ENCODE assay signal across 9 cellular contexts in genomic region chr5:107542831-107543231, GRCh38.
DNase-seq lines count a peak whose midpoint lies in the region; ATAC-seq and TF ChIP-seq lines count a peak whose summit lies in the region.
"Had no signal": no experiment of that assay in that cellular context is flagged by ENCODE, and none has a peak within 500 bp of the region (broad histone marks: within the 10 kb centered on the region; RNA-seq: fewer than 3 reads in every experiment).

No MANE protein-coding gene starts in this region.

- H3K4me1 Mint-ChIP-seq in osteocyte (ENCODE audit: unreplicated experiment) (peaks cover 48% of the 10 kb centered on the region), T-helper 17 cell (peaks cover 6% of the 10 kb centered on the region)

- H3K4me3 Mint-ChIP-seq in osteocyte (ENCODE audit: unreplicated experiment) (peak overlapping the region; percentile 48), T-helper 17 cell (no peak overlapping the region)
- H3K4me3 Mint-ChIP-seq: central memory CD8-positive, alpha-beta T cell had no signal

- peak; percentile 64 for DNase-seq in BE2C
- DNase-seq in PC-9: peak; percentile 67 to 89
- DNase-seq in fibroblast of peridontal ligament (ENCODE audit: extremely low read depth): peak; percentile 59
- DNase-seq in osteocyte (ENCODE audit: extremely low spot score, unreplicated experiment): no peak
- DNase-seq in T-helper 17 cell: no peak
- no peak for DNase-seq in stimulated activated CD4-positive, alpha-beta T cell treated with anti-CD3 and anti-CD28 coated beads, Interleukin-12 subunit alpha, Interleukin-12 subunit beta, amount 100 ng/mL, for 4 hours

- H3K9me3 ChIP-seq in BE2C (no peaks in the 10 kb centered on the region), PC-9 (ENCODE audit: insufficient read depth, low read depth) (no peaks in the 10 kb centered on the region), T-helper 17 cell (ENCODE audit: control insufficient read depth, low read length, poor library complexity, severe bottlenecking) (no peaks in the 10 kb centered on the region)

- BruUV-seq in PC-9 (replicated peaks; lab: Mats Ljungman, UMichigan): no TSS peak

- H3K36me3 Mint-ChIP-seq in osteocyte (ENCODE audit: unreplicated experiment) (no peaks in the 10 kb centered on the region), T-helper 17 cell (ENCODE audit: low read depth) (no peaks in the 10 kb centered on the region)

- intact Hi-C loops in PC-9 (cut with micrococcal nuclease; ENCODE audit: unreplicated experiment): loop anchor here (1.0 to 2.0 kb wide), 6 partner anchors 14 to 154 kb away; no protein-coding TSS in a partner anchor

- H3K4me3 ChIP-seq in BE2C (ENCODE audit: low read depth, low read length) (peak overlapping the region; percentile 39), PC-9 (peak overlapping the region; percentile 44; the same call in 1 of the 2 replicates)

- H3K36me3 ChIP-seq in BE2C (no peaks in the 10 kb centered on the region), PC-9 (ENCODE audit: low read depth) (0 out of 2 replicates have a peak, but pooled peaks cover 17% of the 10 kb centered on the region)

- peak overlapping the region; percentile 86 for H3K27ac Mint-ChIP-seq in osteocyte (ENCODE audit: unreplicated experiment)
- H3K27ac Mint-ChIP-seq in T-helper 17 cell: no peak overlapping the region

- peak overlapping the region; percentile 93 for H3K27ac ChIP-seq in PC-9

- CTCF ChIA-PET in PC-9 (lab: Charles Lee): no interaction called here

- POLR2A ChIA-PET in PC-9 (lab: Charles Lee; ENCODE audit: unreplicated experiment): interaction anchor here (0.5 to 1.0 kb wide), 7 partner anchors 29 to 131 kb away, joined by 3 to 7 read pairs (median 6); no protein-coding TSS in a partner anchor

- TF ChIP-seq CTCF in BE2C (IDR thresholded peaks at IDR 0.05; ENCODE audit: low read depth, low read length) (no peak), PC-9 (conservative IDR thresholded peaks at IDR 0.05) (no peak), osteocyte (IDR thresholded peaks at IDR 0.05) (no peak)

- ATAC-seq in T-helper 17 cell (no peak), GM21529 (IDR thresholded peaks at IDR 0.05; ENCODE audit: unreplicated experiment) (no peak), HG02571 (IDR thresholded peaks at IDR 0.05; ENCODE audit: unreplicated experiment) (no peak)

- H3K27me3 Mint-ChIP-seq in osteocyte (ENCODE audit: unreplicated experiment): no peaks in the 10 kb centered on the region
- peaks cover 6% of the 10 kb centered on the region for H3K27me3 Mint-ChIP-seq in T-helper 17 cell
- H3K27me3 Mint-ChIP-seq: central memory CD8-positive, alpha-beta T cell had no signal

- H3K79me2 ChIP-seq in PC-9 (ENCODE audit: low read depth): peaks cover 91% of the 10 kb centered on the region

- no peaks in the 10 kb centered on the region for H3K9me3 Mint-ChIP-seq in osteocyte (ENCODE audit: unreplicated experiment)
- H3K9me3 Mint-ChIP-seq: central memory CD8-positive, alpha-beta T cell had no signal

- H3K4me1 ChIP-seq in BE2C (peaks cover 22% of the 10 kb centered on the region), PC-9 (replicated peaks; ENCODE audit: insufficient read depth) (peaks cover 59% of the 10 kb centered on the region)

- H3F3A ChIP-seq in PC-9 (ENCODE audit: insufficient read depth, low read depth): peaks cover 33% of the 10 kb centered on the region

- no peaks in the 10 kb centered on the region for H4K20me1 ChIP-seq in PC-9 (ENCODE audit: insufficient read depth)

- H3K27me3 ChIP-seq in BE2C (no peaks in the 10 kb centered on the region), PC-9 (ENCODE audit: insufficient read depth, low read depth) (no peaks in the 10 kb centered on the region)

- no peaks in the 10 kb centered on the region for H3K9me2 ChIP-seq in PC-9 (ENCODE audit: insufficient read depth)

- no peak overlapping the region for H2AFZ ChIP-seq in PC-9

- peak overlapping the region; percentile 82 for H3K4me2 ChIP-seq in PC-9

Comparison
In these comparisons a context has a peak if more than half of its experiments do, and no peak if none do; other contexts are left out.
1. DNase-seq: peak in BE2C (single experiment), PC-9 (2 of 2) and fibroblast of peridontal ligament (single experiment); none in osteocyte (single experiment), T-helper 17 cell (0 of 3) and stimulated activated CD4-positive, alpha-beta T cell treated with anti-CD3 and anti-CD28 coated beads, Interleukin-12 subunit alpha, Interleukin-12 subunit beta, amount 100 ng/mL, for 4 hours (single experiment).